ENCODE assay signal across 8 cellular contexts in the genomic region with DNA sequence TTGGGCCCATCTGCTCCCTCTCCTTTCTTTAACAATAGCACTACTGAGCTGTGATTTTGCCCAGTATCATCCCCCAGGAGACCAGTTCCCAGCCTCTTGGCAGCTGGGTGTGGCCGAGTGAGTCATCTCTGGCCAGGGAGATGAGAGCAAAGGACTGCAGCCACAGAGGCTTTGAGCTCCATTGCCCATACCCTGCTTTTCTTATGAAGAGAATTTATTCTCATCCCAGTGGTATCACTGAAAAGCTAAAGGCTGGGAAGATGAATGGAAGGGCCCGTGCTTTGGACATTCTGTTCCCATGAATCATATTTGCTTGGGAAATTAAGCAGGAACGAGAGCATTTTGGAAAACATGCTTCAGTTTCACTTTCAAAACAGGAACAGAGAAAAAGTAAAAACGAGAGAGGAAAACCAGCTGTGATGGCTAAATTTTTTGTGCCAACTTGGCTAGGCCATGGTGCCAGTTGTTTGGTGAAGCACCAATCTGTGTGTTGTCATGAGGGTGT. TPM values are rescaled to one million over a fixed set of nuclear protein-coding genes. Genes with fewer than 3 reads are reported as not detected.
DNase-seq lines count a peak whose midpoint lies in the region; ATAC-seq, FAIRE-seq and TF ChIP-seq lines count a peak whose summit lies in the region.

No MANE protein-coding gene starts in this region.

- peak overlapping the region; percentile 80 for H3K9ac ChIP-seq in keratinocyte (ENCODE audit: control insufficient read depth, extremely low read depth, insufficient read depth, low read length)

- H3K4me3 Mint-ChIP-seq in activated CD4-positive, alpha-beta T cell treated with anti-CD3 and anti-CD28 coated beads, Interleukin-2, amount 10 ng/mL, durations not matched to agents 7 days and 5 days, result no peak overlapping the region

- no peaks in the 10 kb centered on the region for H3K79me2 ChIP-seq in keratinocyte (ENCODE audit: control insufficient read depth, insufficient read depth, low read length)

- no peaks in the 10 kb centered on the region for H3K36me3 Mint-ChIP-seq in activated CD4-positive, alpha-beta T cell treated with anti-CD3 and anti-CD28 coated beads, Interleukin-2, amount 10 ng/mL, durations not matched to agents 7 days and 5 days (ENCODE audit: low read depth)

- H3K27ac ChIP-seq in HL-60 (replicated peaks) (no peak overlapping the region), keratinocyte (ENCODE audit: control insufficient read depth, insufficient read depth, low read length) (peak overlapping the region; percentile 97), tibial nerve (peak overlapping the region; percentile 76 to 89 (median 83))

- peak overlapping the region; percentile 59 for H2AFZ ChIP-seq in keratinocyte (ENCODE audit: control insufficient read depth, low read length)

- H3K9me3 ChIP-seq in keratinocyte (ENCODE audit: control insufficient read depth, low read depth, low read length) (no peaks in the 10 kb centered on the region), tibial nerve (no peaks in the 10 kb centered on the region)

- 9 to 15% methylated on average over 4 of the region's 4 CpGs for WGBS in tibial nerve, 2 donors

- H3K9me3 Mint-ChIP-seq in activated CD4-positive, alpha-beta T cell treated with anti-CD3 and anti-CD28 coated beads, Interleukin-2, amount 10 ng/mL, durations not matched to agents 7 days and 5 days, result no peaks in the 10 kb centered on the region

- H3K27me3 ChIP-seq in HL-60 (ENCODE audit: insufficient read depth, poor library complexity, severe bottlenecking), result no peaks in the 10 kb centered on the region
- H3K27me3 ChIP-seq in keratinocyte (ENCODE audit: control insufficient read depth, extremely low read depth, insufficient read depth, low read length), result no peaks in the 10 kb centered on the region
- no peaks in the 10 kb centered on the region for H3K27me3 ChIP-seq in tibial nerve

- peaks cover 33% of the 10 kb centered on the region for H3K27me3 Mint-ChIP-seq in activated CD4-positive, alpha-beta T cell treated with anti-CD3 and anti-CD28 coated beads, Interleukin-2, amount 10 ng/mL, durations not matched to agents 7 days and 5 days

- TF ChIP-seq CTCF in HL-60 (IDR thresholded peaks at IDR 0.05; ENCODE audit: insufficient read depth, low read length) (no peak), keratinocyte (optimal IDR thresholded peaks at IDR 0.05 in 1 of 3, IDR thresholded peaks at IDR 0.05 in 1 of 3, conservative IDR thresholded peaks at IDR 0.05 in 1 of 3; ENCODE audit: extremely low read depth in 1 of 3, insufficient read depth in 2 of 3, low read length in 3 of 3) (no peak), tibial nerve (IDR thresholded peaks at IDR 0.05) (peak in 1 of 5 experiments; percentile 23)

- DNase-seq in HL-60 (ENCODE audit: low read depth in 1 of 2, low spot score in 1 of 2) (no peak), astrocyte of the hippocampus (ENCODE audit: low read depth, low spot score) (peak; percentile 94), keratinocyte (ENCODE audit: low read depth, low spot score) (no peak), tibial nerve (ENCODE audit: low spot score in 2 of 2) (peak; percentile 79 to 81), D341Med (ENCODE audit: low spot score) (no peak), Ammon's horn (ENCODE audit: low spot score) (no peak)
- DNase-seq in activated CD4-positive, alpha-beta T cell treated with anti-CD3 and anti-CD28 coated beads, Interleukin-2, amount 10 ng/mL, durations not matched to agents 7 days and 5 days, result no peak

- H3K4me2 ChIP-seq in keratinocyte (ENCODE audit: control insufficient read depth, extremely low read depth, insufficient read depth, low read depth, low read length), result peak overlapping the region; percentile 98

- H3K4me1 ChIP-seq in keratinocyte (ENCODE audit: control insufficient read depth, extremely low read depth, insufficient read depth, low read length) (peaks cover 41% of the 10 kb centered on the region), tibial nerve (peaks cover 3 to 42% (median 16%) of the 10 kb centered on the region in 4 donors)

- CTCF ChIA-PET in activated CD4-positive, alpha-beta T cell treated with anti-CD3 and anti-CD28 coated beads, Interleukin-2, amount 10 ng/mL, durations not matched to agents 7 days and 5 days (lab: Charles Lee), result no interaction called here

- POLR2A ChIA-PET in activated CD4-positive, alpha-beta T cell treated with anti-CD3 and anti-CD28 coated beads, Interleukin-2, amount 10 ng/mL, durations not matched to agents 7 days and 5 days (lab: Charles Lee), result no interaction called here

- no peaks in the 10 kb centered on the region for H4K20me1 ChIP-seq in keratinocyte (ENCODE audit: control insufficient read depth, extremely low read depth, insufficient read depth, low read length)

- H3K36me3 ChIP-seq in keratinocyte (ENCODE audit: control insufficient read depth in 2 of 2, extremely low read depth in 1 of 2, insufficient read depth in 2 of 2, low read length in 2 of 2), result no peaks in the 10 kb centered on the region
- no peaks in the 10 kb centered on the region for H3K36me3 ChIP-seq in tibial nerve

- peaks cover 6% of the 10 kb centered on the region for H3K4me1 Mint-ChIP-seq in activated CD4-positive, alpha-beta T cell treated with anti-CD3 and anti-CD28 coated beads, Interleukin-2, amount 10 ng/mL, durations not matched to agents 7 days and 5 days

- FAIRE-seq in keratinocyte (lab: Jason Lieb, UNC), result peak; percentile 68

- dilution Hi-C loops in keratinocyte (cut with MboI; ENCODE audit: extremely low pct_ligation_motif_present, low sequenced_read_pairs), result loop anchor here (25.0 kb wide), 1 partner anchor 211 kb away; a partner anchor contains a TSS

- ATAC-seq in GM18505 (IDR thresholded peaks at IDR 0.05; ENCODE audit: unreplicated experiment), result peak; percentile 71

- TF ChIP-seq EP300 in tibial nerve (IDR thresholded peaks at IDR 0.05), result peak; percentile 99 to 100

- H3K4me3 ChIP-seq in HL-60 (replicated peaks; ENCODE audit: insufficient read depth, low read length) (peak overlapping the region; percentile 37), keratinocyte (ENCODE audit: control insufficient read depth in 2 of 3, extremely low read depth in 1 of 3, insufficient read depth in 2 of 3, low read depth in 1 of 3, low read length in 3 of 3) (peak overlapping the region; percentile 10 to 71 (median 68)), tibial nerve (peak overlapping the region in 3 of 4 donors; percentile 1 to 38 (median 2))

- H3K27ac Mint-ChIP-seq in activated CD4-positive, alpha-beta T cell treated with anti-CD3 and anti-CD28 coated beads, Interleukin-2, amount 10 ng/mL, durations not matched to agents 7 days and 5 days, result no peak overlapping the region

- no peaks in the 10 kb centered on the region for H3K9me1 ChIP-seq in keratinocyte (ENCODE audit: control insufficient read depth, extremely low read depth, insufficient read depth, low read length)

- TF ChIP-seq POLR2A in GM18505 (IDR thresholded peaks at IDR 0.05; ENCODE audit: borderline replicate concordance, extremely low read depth, insufficient read depth, insufficient read length) (no peak), tibial nerve (IDR thresholded peaks at IDR 0.05) (no peak)

RNA-seq across cellular contexts. Expression of a gene that starts 14.9 kb away (rescaled TPM):
- polyA plus RNA-seq in keratinocyte, result 193 to 339 TPM (median 194 TPM) in 3 replicates
- 94.0 TPM for polyA plus RNA-seq in keratinocyte (2011; ENCODE audit: low read depth)
- 253 and 507 TPM in 2 replicates for polyA plus RNA-seq in keratinocyte (2011; cell fraction: cytosol; rRNA removed)
- 171 and 289 TPM in 2 replicates for polyA plus RNA-seq in keratinocyte (2011; cell fraction: nucleus; rRNA removed)
- polyA plus RNA-seq in keratinocyte (2012; ENCODE audit: low replicate concordance), result 333 and 409 TPM in 2 replicates
- 189 to 317 TPM (median 258 TPM) in 3 replicates for polyA minus RNA-seq in keratinocyte
- polyA minus RNA-seq in keratinocyte (2011; cell fraction: cytosol; rRNA and poly(A)+ RNA removed), result 535 TPM
- 137 and 147 TPM in 2 replicates for polyA minus RNA-seq in keratinocyte (2011; cell fraction: nucleus; rRNA and poly(A)+ RNA removed)
- 1,000 to 10,000 TPM in 3 of 4 donors, 100 to 1,000 TPM in 1; 870 to 2,325 (median 1,540) TPM for total RNA-seq in tibial nerve
- total RNA-seq in activated CD4-positive, alpha-beta T cell treated with anti-CD3 and anti-CD28 coated beads, Interleukin-2, amount 10 ng/mL, durations not matched to agents 7 days and 5 days, result 1 to 10 TPM; 1.6 to 2.1 TPM

RNA-seq across cellular contexts. Expression of a gene that starts 17.2 kb away (rescaled TPM):
- not detected in 3 replicates for polyA plus RNA-seq in keratinocyte
- polyA plus RNA-seq in keratinocyte (2011; ENCODE audit: low read depth), result not detected
- not detected in 2 replicates for polyA plus RNA-seq in keratinocyte (2011; cell fraction: cytosol; rRNA removed)
- polyA plus RNA-seq in keratinocyte (2011; cell fraction: nucleus; rRNA removed), result not detected in 2 replicates
- polyA plus RNA-seq in keratinocyte (2012; ENCODE audit: low replicate concordance), result not detected in 2 replicates
- polyA minus RNA-seq in keratinocyte, result 0.32 TPM in 1 of 3 replicates, not detected in the others
- not detected for polyA minus RNA-seq in keratinocyte (2011; cell fraction: cytosol; rRNA and poly(A)+ RNA removed)
- not detected in 2 replicates for polyA minus RNA-seq in keratinocyte (2011; cell fraction: nucleus; rRNA and poly(A)+ RNA removed)
- under 1 TPM in 1 of 4 donors, not detected in 3; 0.44 TPM for total RNA-seq in tibial nerve
- not detected for total RNA-seq in activated CD4-positive, alpha-beta T cell treated with anti-CD3 and anti-CD28 coated beads, Interleukin-2, amount 10 ng/mL, durations not matched to agents 7 days and 5 days

RNA-seq across cellular contexts. Expression of a gene that starts 54.6 kb away (rescaled TPM):
- not detected in 3 replicates for polyA plus RNA-seq in keratinocyte
- not detected for polyA plus RNA-seq in keratinocyte (2011; ENCODE audit: low read depth)
- polyA plus RNA-seq in keratinocyte (2011; cell fraction: cytosol; rRNA removed), result not detected in 2 replicates
- not detected in 2 replicates for polyA plus RNA-seq in keratinocyte (2011; cell fraction: nucleus; rRNA removed)
- polyA plus RNA-seq in keratinocyte (2012; ENCODE audit: low replicate concordance), result not detected in 2 replicates
- polyA minus RNA-seq in keratinocyte, result not detected in 3 replicates
- polyA minus RNA-seq in keratinocyte (2011; cell fraction: cytosol; rRNA and poly(A)+ RNA removed), result not detected
- polyA minus RNA-seq in keratinocyte (2011; cell fraction: nucleus; rRNA and poly(A)+ RNA removed), result not detected in 2 replicates
- not detected for total RNA-seq in tibial nerve
- not detected for total RNA-seq in activated CD4-positive, alpha-beta T cell treated with anti-CD3 and anti-CD28 coated beads, Interleukin-2, amount 10 ng/mL, durations not matched to agents 7 days and 5 days

Comparison
In these comparisons a context has a peak if more than half of its experiments do, and no peak if none do; other contexts are left out.
1. DNase-seq: peak in astrocyte of the hippocampus (single experiment) and tibial nerve (2 of 2); none in HL-60 (0 of 2), keratinocyte (single experiment), D341Med (single experiment), Ammon's horn (single experiment) and activated CD4-positive, alpha-beta T cell treated with anti-CD3 and anti-CD28 coated beads, Interleukin-2, amount 10 ng/mL, durations not matched to agents 7 days and 5 days (single experiment).
2. H3K4me3 ChIP-seq: peak in every context shown above with its lines; median percentile 68 in keratinocyte; 37 in HL-60; 2 in tibial nerve.
3. RNA of a gene that starts 14.9 kb away (total RNA-seq): 870 to 2,325 TPM in tibial nerve; 1.6 to 2.1 TPM in activated CD4-positive, alpha-beta T cell treated with anti-CD3 and anti-CD28 coated beads, Interleukin-2, amount 10 ng/mL, durations not matched to agents 7 days and 5 days; every median in the first group is over 100 times any median in the second.